ENCODE assay signal across 1 cellular context in the genomic region with DNA sequence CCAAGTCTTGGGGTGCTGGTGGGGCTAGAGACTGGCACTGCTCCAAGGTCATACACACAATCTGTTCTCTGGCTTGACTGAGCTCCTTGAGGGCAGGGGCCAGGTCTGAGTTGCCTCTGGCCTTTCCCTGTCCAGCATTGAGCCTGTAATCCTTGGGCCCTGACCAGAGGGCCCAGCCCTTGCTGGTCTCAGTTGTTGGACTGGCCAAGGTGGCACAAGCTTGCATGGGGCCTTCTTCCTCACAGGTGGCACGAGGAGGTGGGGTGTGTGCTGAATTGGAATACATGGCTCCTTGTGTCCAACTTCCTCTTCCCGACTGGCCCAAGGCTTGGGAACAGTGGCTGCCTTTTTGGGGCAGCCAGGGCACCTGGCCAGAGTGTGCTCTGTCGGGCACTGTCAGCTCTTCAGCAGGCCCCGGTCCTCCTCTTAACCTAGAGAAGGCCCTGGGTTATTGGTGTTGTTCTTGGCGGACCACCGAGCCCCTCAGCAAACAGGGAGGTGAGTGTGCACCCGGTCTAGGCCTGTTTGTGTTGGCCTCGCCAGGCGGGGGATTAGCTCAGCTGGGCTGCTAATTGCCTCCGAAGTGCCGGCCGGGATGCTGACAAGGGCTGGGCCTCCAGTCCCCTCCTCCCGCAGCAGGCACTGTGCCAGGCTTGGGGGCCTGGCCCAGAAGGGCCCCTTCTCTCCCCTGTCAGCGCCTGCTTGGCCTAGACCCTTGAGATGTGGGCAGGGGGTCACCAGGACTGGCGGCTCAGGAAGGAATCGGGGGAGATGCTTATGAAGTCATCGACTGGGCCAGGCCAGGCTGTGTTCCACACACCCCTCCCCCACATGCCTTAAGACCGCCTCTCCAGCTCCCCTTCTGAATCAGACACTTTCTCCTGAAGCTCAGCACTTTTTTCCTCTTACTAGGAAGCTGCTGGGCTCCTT.
TF ChIP-seq lines count a peak whose summit lies in the region.

No MANE protein-coding gene starts in this region.

TF ChIP-seq in HepG2, 621 proteins besides CTCF, POLR2A, EP300 and RAD21 (continued from another document):
- no peak for TF ChIP-seq ESRRA (CRISPR knock-in tag; IDR thresholded peaks at IDR 0.05; ENCODE audit: low read depth)
- no peak for TF ChIP-seq ZNF878 (CRISPR knock-in tag; IDR thresholded peaks at IDR 0.05)
- no peak for TF ChIP-seq RARA (CRISPR knock-in tag; IDR thresholded peaks at IDR 0.05)
- no peak for TF ChIP-seq RXRB (CRISPR knock-in tag; IDR thresholded peaks at IDR 0.05; ENCODE audit: borderline replicate concordance)
